In genomic region chr13:43744630-43745029, GRCh38 we compare ENCODE assay signal across 16 cellular contexts. TPM values are rescaled to one million over a fixed set of nuclear protein-coding genes. Genes with fewer than 3 reads are reported as not detected.
A peak's percentile ranks its signal among the peaks of the same experiment; 100 is the strongest.
DNase-seq lines count a peak whose midpoint lies in the region; ATAC-seq and TF ChIP-seq lines count a peak whose summit lies in the region.
"Had no signal": no experiment of that assay in that cellular context is flagged by ENCODE, and none has a peak within 500 bp of the region (broad histone marks: within the 10 kb centered on the region; RNA-seq: fewer than 3 reads in every experiment).

No MANE protein-coding gene starts in this region.

- intact Hi-C loops in left cardiac atrium (cut with DNase I) = no loop called here
- intact Hi-C loops in tibial artery (cut with DNase I; ENCODE audit: low total_unique reads) = no loop called here

- TF ChIP-seq CTCF in cardiac muscle cell (IDR thresholded peaks at IDR 0.05; ENCODE audit: low read depth, low read length) (no peak), NB4 (IDR thresholded peaks at IDR 0.05; ENCODE audit: low read depth, low read length) (no peak), fibroblast of mammary gland (conservative IDR thresholded peaks at IDR 0.05; ENCODE audit: control insufficient read depth, insufficient read depth, low read depth, low read length) (no peak), tibial artery (IDR thresholded peaks at IDR 0.05) (no peak)

- no peaks in the 10 kb centered on the region for H3K27me3 ChIP-seq in cardiac muscle cell
- no peaks in the 10 kb centered on the region for H3K27me3 ChIP-seq in tibial artery
- H3K27me3 ChIP-seq: BLaER1 had no signal

- ATAC-seq in left cardiac atrium (no peak), HG02870 (IDR thresholded peaks at IDR 0.05; ENCODE audit: unreplicated experiment) (no peak)
- ATAC-seq: CD8-positive, alpha-beta T cell had no signal

- H3K27ac ChIP-seq in cardiac muscle cell (no peak overlapping the region), tibial artery (no peak overlapping the region)
- H3K27ac ChIP-seq: BLaER1 had no signal

- H3K36me3 ChIP-seq in cardiac muscle cell (no peaks in the 10 kb centered on the region), tibial artery (no peaks in the 10 kb centered on the region)
- H3K36me3 ChIP-seq: BLaER1 had no signal

- H3K9me3 ChIP-seq in cardiac muscle cell (ENCODE audit: low read depth) (no peaks in the 10 kb centered on the region), tibial artery (no peaks in the 10 kb centered on the region)
- H3K9me3 ChIP-seq: BLaER1 had no signal

- DNase-seq in cardiac muscle cell (ENCODE audit: low read depth in 1 of 2, low spot score in 1 of 2) (peak; percentile 24 to 54), left cardiac atrium (no peak), NB4 (ENCODE audit: low read depth) (peak; percentile 4), fibroblast of mammary gland (ENCODE audit: low read depth) (peak; percentile 3), G401 (ENCODE audit: low spot score) (no peak), tibial artery (no peak)
- DNase-seq: Calu3; CD8-positive, alpha-beta T cell; EL; H7; NCI-H1105 treated with DMSO at 0.1 percent for 48 hours; NCI-H1694; NCI-H2081 treated with DMSO at 0.1 percent for 48 hours; Right ventricle myocardium superior had no signal

- no peak for TF ChIP-seq POLR2A in NB4 (IDR thresholded peaks at IDR 0.05; ENCODE audit: extremely low read depth, insufficient read length)

- H3K4me3 ChIP-seq in cardiac muscle cell (no peak overlapping the region), NB4 (ENCODE audit: low read depth, low read length) (no peak overlapping the region), fibroblast of mammary gland (ENCODE audit: control insufficient read depth, low read depth, low read length) (no peak overlapping the region), tibial artery (no peak overlapping the region)
- H3K4me3 ChIP-seq: BLaER1 had no signal

- H3K4me1 ChIP-seq in cardiac muscle cell (ENCODE audit: low read depth) (no peaks in the 10 kb centered on the region), tibial artery (no peaks in the 10 kb centered on the region)
- H3K4me1 ChIP-seq: BLaER1 had no signal

- in situ Hi-C loops in G401 (cut with HindIII; ENCODE audit: low sequenced_read_pairs) = no loop called here

RNA-seq across cellular contexts. Expression of gene ENOX1, which starts 42.1 kb away (rescaled TPM):
- total RNA-seq in cardiac muscle cell = 2.0 and 4.2 TPM in 2 replicates
- polyA plus RNA-seq in cardiac muscle cell = 1.6 and 5.1 TPM in 2 replicates
- total RNA-seq in left cardiac atrium = 1 to 10 TPM; 1.7 to 2.0 TPM
- total RNA-seq in G401 (2014; rRNA removed; shearing (Covaris generic)) = not detected in 2 replicates
- total RNA-seq: CD8-positive, alpha-beta T cell had no signal

Comparison
In these comparisons a context has a peak if more than half of its experiments do, and no peak if none do; other contexts are left out.
1. DNase-seq: peak in cardiac muscle cell (2 of 2), NB4 (single experiment) and fibroblast of mammary gland (single experiment); none in left cardiac atrium (single experiment), G401 (single experiment) and tibial artery (0 of 2).